ENCODE assay signal across 30 cellular contexts in the genomic region with DNA sequence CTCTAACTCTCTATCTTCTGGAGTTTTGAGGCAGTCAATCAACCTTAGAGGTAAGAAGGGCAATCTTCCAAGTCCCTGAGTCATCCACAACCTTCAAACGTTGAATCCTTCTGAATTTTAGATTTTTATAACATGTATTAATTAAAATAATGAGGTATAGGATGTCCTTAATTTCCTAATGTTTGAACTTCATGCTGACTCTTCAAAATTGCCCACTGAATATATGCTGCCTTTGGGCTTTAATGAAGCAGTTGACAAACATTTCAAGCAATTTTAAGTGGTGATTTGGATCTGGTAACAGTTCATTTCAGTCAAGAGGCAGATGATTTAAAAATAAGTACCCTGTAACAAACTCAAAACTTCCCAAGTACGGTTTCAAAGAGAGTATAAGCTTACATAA.
"Had no signal": no experiment of that assay in that cellular context is flagged by ENCODE, and none has a peak within 500 bp of the region (broad histone marks: within the 10 kb centered on the region; RNA-seq: fewer than 3 reads in every experiment).

No MANE protein-coding gene starts in this region.

- H3K4me2 ChIP-seq: KMS-11, PC-9 had no signal

- ATAC-seq: activated CD8-positive, alpha-beta memory T cell treated with anti-CD3 and anti-CD28 coated beads, Interleukin-2, amount 10 ng/mL, durations not matched to agents 7 days and 5 days; activated naive CD8-positive, alpha-beta T cell treated with anti-CD3 and anti-CD28 coated beads, Interleukin-2, amount 50 U/mL, for 24 hours had no signal

- H3K27ac ChIP-seq: KMS-11, PC-9, VCaP had no signal

- DNase-seq: activated CD4-positive, alpha-beta memory T cell treated with anti-CD3 and anti-CD28 coated beads, Interleukin-2, amount 10 ng/mL, durations not matched to agents 7 days and 5 days; activated CD4-positive, alpha-beta T cell treated with anti-CD3 and anti-CD28 coated beads for 1 hour; activated CD4-positive, alpha-beta T cell treated with anti-CD3 and anti-CD28 coated beads for 48 hours; activated CD4-positive, CD25-positive, alpha-beta regulatory T cell; activated CD8-positive, alpha-beta memory T cell treated with anti-CD3 and anti-CD28 coated beads for 24 hours; activated CD8-positive, alpha-beta memory T cell treated with anti-CD3 and anti-CD28 coated beads, Interleukin-2, amount 10 ng/mL, durations not matched to agents 7 days and 5 days; activated CD8-positive, alpha-beta memory T cell treated with anti-CD3 and anti-CD28 coated beads, Interleukin-2, amount 50 U/mL, for 48 hours; activated effector memory CD4-positive, alpha-beta T cell treated with Interleukin-2 at 50 U/mL for 16 hours; activated naive CD4-positive, alpha-beta T cell treated with anti-CD3 and anti-CD28 coated beads, Interleukin-2, amount 10 ng/mL, durations not matched to agents 7 days and 5 days; activated naive CD8-positive, alpha-beta T cell treated with anti-CD3 and anti-CD28 coated beads, Interleukin-2, amount 50 U/mL, for 24 hours; activated T-cell treated with anti-CD3 and anti-CD28 coated beads, Interleukin-2, amount 50 U/mL, for 48 hours; anterior cingulate cortex; central memory CD4-positive, alpha-beta T cell; NCI-H1105; NCI-H1436; NCI-H1694; NCI-H1930; NCI-H2081 treated with DMSO at 0.1 percent for 48 hours; NCI-H345; NCI-H526; NCI-H748 treated with DMSO at 0.1 percent for 48 hours; NK-92 treated with Interleukin-12 subunit alpha and Interleukin-12 subunit beta, amount 100 ng/mL, for 24 hours; PC-9; Right ventricle myocardium superior; SW 1271; T-helper 1 cell; T-helper 2 cell; T-helper 9 cell had no signal

- H3K4me3 ChIP-seq: PC-9 had no signal
